ENCODE assay signal across 1 cellular context in the genomic region with DNA sequence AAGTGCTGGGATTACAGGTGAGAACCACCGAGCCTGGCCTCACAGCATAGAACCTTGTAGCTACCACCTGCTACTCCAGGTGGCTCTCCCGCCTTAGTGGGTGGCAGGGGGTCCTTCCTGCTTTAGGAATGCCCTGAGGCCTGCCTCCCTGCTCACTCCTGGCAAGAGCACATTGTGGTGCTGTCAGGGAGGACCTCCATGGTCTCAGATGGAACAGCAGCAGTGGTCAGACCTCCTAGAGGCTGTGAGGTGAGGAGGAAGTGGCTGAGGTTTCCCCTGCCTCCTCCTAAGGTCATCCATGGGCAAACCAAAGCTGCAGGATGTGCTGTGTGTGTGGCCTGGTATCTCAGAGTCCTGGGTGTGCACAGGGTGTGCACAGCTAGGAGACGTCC.
TF ChIP-seq lines count a peak whose summit lies in the region.

No MANE protein-coding gene starts in this region.

TF ChIP-seq in WTC11, 78 proteins besides CTCF, POLR2A, EP300 and RAD21 (continued from another document):
- TF ChIP-seq, protein P1, sequence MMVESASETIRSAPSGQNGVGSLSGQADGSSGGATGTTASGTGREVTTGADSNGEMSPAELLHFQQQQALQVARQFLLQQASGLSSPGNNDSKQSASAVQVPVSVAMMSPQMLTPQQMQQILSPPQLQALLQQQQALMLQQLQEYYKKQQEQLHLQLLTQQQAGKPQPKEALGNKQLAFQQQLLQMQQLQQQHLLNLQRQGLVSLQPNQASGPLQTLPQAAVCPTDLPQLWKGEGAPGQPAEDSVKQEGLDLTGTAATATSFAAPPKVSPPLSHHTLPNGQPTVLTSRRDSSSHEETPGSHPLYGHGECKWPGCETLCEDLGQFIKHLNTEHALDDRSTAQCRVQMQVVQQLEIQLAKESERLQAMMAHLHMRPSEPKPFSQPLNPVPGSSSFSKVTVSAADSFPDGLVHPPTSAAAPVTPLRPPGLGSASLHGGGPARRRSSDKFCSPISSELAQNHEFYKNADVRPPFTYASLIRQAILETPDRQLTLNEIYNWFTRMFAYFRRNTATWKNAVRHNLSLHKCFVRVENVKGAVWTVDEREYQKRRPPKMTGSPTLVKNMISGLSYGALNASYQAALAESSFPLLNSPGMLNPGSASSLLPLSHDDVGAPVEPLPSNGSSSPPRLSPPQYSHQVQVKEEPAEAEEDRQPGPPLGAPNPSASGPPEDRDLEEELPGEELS (CRISPR knock-in tag; IDR thresholded peaks at IDR 0.05): peak; percentile 22; the same call in 1 of the 2 replicates
- TF ChIP-seq TP53 (CRISPR knock-in tag; IDR thresholded peaks at IDR 0.05) (0 out of 2 replicates have a peak, but pooled peaks have one; percentile 33), NFE2L1 (CRISPR knock-in tag; IDR thresholded peaks at IDR 0.05) (0 out of 2 replicates have a peak, but pooled peaks have one; percentile 39), ZBTB21 (CRISPR knock-in tag; IDR thresholded peaks at IDR 0.05; ENCODE audit: borderline replicate concordance) (0 out of 2 replicates have a peak, but pooled peaks have one; percentile 23), MYBL2 (CRISPR knock-in tag; IDR thresholded peaks at IDR 0.05) (0 out of 2 replicates have a peak, but pooled peaks have one; percentile 19), FOXP1 (CRISPR knock-in tag; IDR thresholded peaks at IDR 0.05; ENCODE audit: borderline replicate concordance) (peak; percentile 36; the same call in 1 of the 2 replicates), RELA (CRISPR knock-in tag; IDR thresholded peaks at IDR 0.05; ENCODE audit: borderline replicate concordance) (no peak), ZNF232 (CRISPR knock-in tag; IDR thresholded peaks at IDR 0.05) (0 out of 2 replicates have a peak, but pooled peaks have one; percentile 26), ZNF423 (CRISPR knock-in tag; IDR thresholded peaks at IDR 0.05) (peak; percentile 54; the same call in 1 of the 2 replicates), ZNF317 (CRISPR knock-in tag; IDR thresholded peaks at IDR 0.05; ENCODE audit: borderline replicate concordance, low read depth) (no peak), TEAD1 (CRISPR knock-in tag; IDR thresholded peaks at IDR 0.05) (peak; percentile 37; the same call in 1 of the 2 replicates)
- TF ChIP-seq, protein P2, sequence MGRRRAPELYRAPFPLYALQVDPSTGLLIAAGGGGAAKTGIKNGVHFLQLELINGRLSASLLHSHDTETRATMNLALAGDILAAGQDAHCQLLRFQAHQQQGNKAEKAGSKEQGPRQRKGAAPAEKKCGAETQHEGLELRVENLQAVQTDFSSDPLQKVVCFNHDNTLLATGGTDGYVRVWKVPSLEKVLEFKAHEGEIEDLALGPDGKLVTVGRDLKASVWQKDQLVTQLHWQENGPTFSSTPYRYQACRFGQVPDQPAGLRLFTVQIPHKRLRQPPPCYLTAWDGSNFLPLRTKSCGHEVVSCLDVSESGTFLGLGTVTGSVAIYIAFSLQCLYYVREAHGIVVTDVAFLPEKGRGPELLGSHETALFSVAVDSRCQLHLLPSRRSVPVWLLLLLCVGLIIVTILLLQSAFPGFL (CRISPR knock-in tag; IDR thresholded peaks at IDR 0.05; ENCODE audit: borderline replicate concordance): no peak
